Comparison of ENCODE assay signal across 9 cellular contexts in the genomic region with DNA sequence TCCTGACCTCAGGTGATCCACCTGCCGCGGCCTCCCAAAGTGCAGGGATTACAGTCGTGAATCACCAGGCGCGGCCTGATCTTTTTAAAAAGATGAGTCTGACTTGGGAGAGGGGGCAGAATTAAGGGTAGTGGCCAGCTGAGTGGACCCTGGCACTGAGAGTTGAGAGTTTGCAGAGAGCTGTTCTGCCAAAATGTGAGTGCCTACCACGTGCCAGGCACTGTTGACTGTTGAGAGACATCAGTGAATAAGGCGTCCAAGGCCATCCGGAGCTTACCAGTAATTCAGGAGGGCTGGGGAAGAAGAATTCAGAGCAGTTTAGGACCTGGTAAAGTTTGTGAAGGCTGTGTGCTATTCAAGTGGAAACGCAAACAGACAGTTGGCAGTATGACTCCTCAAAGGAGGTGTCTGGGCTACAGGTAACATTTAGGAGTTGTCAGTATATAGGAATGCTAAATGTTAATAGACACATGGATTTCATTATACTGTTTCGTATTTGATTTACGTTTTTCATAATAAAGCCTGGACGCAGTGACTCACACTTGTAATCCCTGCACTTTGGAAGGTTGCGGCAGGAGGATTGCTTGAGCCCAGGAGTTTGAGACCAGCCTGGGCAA. TPM values are rescaled to one million over a fixed set of nuclear protein-coding genes. Genes with fewer than 3 reads are reported as not detected.
DNase-seq lines count a peak whose midpoint lies in the region; ATAC-seq, FAIRE-seq and TF ChIP-seq lines count a peak whose summit lies in the region.
"Had no signal": no experiment of that assay in that cellular context is flagged by ENCODE, and none has a peak within 500 bp of the region (broad histone marks: within the 10 kb centered on the region; RNA-seq: fewer than 3 reads in every experiment).

No MANE protein-coding gene starts in this region.

- peak overlapping the region; percentile 89 for H3K4me3 Mint-ChIP-seq in stimulated activated naive CD8-positive, alpha-beta T cell treated with anti-CD3 and anti-CD28 coated beads, Interleukin-15, Interleukin-2, amounts not matched to agents 100 ng/mL and 50 ng/mL, for 24 hours

- TF ChIP-seq POLR2A in K562 (conservative IDR thresholded peaks at IDR 0.05) = no peak
- no peak for TF ChIP-seq POLR2A in vagina (IDR thresholded peaks at IDR 0.05)

- H3K79me2 ChIP-seq in K562 (ENCODE audit: control insufficient read depth, insufficient read depth, low read length) = peaks cover 36% of the 10 kb centered on the region

- POLR2A ChIA-PET in K562 (lab: Yijun Ruan, JAX) = no interaction called here

- TF ChIP-seq EP300 in K562 (IDR thresholded peaks at IDR 0.05; ENCODE audit: low read length) = no peak

- H3K4me1 ChIP-seq in K562 (replicated peaks in 1 of 2; ENCODE audit: control insufficient read depth in 2 of 2, insufficient read depth in 2 of 2, low read length in 2 of 2) = peaks cover 12 to 13% of the 10 kb centered on the region in 2 experiments; a peak in 4 of 5 replicates
- peaks cover 0 to 19% (median 13%) of the 10 kb centered on the region in 4 donors for H3K4me1 ChIP-seq in liver (ENCODE audit: control insufficient read depth in 4 of 4, insufficient read depth in 4 of 4, low read length in 3 of 4)
- peaks cover 49% of the 10 kb centered on the region for H3K4me1 ChIP-seq in vagina

- ATAC-seq in stimulated activated naive CD8-positive, alpha-beta T cell treated with anti-CD3 and anti-CD28 coated beads, Interleukin-15, Interleukin-2, amounts not matched to agents 100 U/mL and 50 U/mL, for 24 hours = no peak
- ATAC-seq in K562 (no peak), HG02759 (IDR thresholded peaks at IDR 0.05; ENCODE audit: unreplicated experiment) (no peak)

- CTCF ChIA-PET in K562 (lab: Yijun Ruan, JAX; ENCODE audit: low intra/inter-chr PET ratio) = no interaction called here

- H3K27me3 Mint-ChIP-seq in stimulated activated naive CD8-positive, alpha-beta T cell treated with anti-CD3 and anti-CD28 coated beads, Interleukin-15, Interleukin-2, amounts not matched to agents 100 ng/mL and 50 ng/mL, for 24 hours = no peaks in the 10 kb centered on the region

- H3K9me3 Mint-ChIP-seq in stimulated activated naive CD8-positive, alpha-beta T cell treated with anti-CD3 and anti-CD28 coated beads, Interleukin-15, Interleukin-2, amounts not matched to agents 100 ng/mL and 50 ng/mL, for 24 hours = no peaks in the 10 kb centered on the region

- H3K9me3 ChIP-seq in K562 (replicated peaks; ENCODE audit: control insufficient read depth, insufficient read depth, low read depth, low read length) = no peaks in the 10 kb centered on the region
- no peaks in the 10 kb centered on the region for H3K9me3 ChIP-seq in liver (ENCODE audit: control insufficient read depth in 4 of 4, low read length in 3 of 4)
- no peaks in the 10 kb centered on the region for H3K9me3 ChIP-seq in vagina

- DNase-seq in stimulated activated naive CD8-positive, alpha-beta T cell treated with anti-CD3 and anti-CD28 coated beads, Interleukin-15, Interleukin-2, amounts not matched to agents 100 U/mL and 50 U/mL, for 24 hours = no peak
- no peak for DNase-seq in K562 (ENCODE audit: extremely low read depth in 1 of 4, low spot score in 3 of 4)
- DNase-seq in vagina (ENCODE audit: extremely low spot score in 2 of 2) = no peak
- DNase-seq in NCI-H146 treated with DMSO at 0.1 percent for 48 hours (lab: John Stamatoyannopoulos, UW; ENCODE audit: unreplicated experiment) = no peak
- DNase-seq in SW480 (ENCODE audit: low spot score) = no peak
- DNase-seq: NCI-H1092 had no signal

- H3K9me1 ChIP-seq in K562 (ENCODE audit: control insufficient read depth, insufficient read depth, low read length) = no peaks in the 10 kb centered on the region

- no peaks in the 10 kb centered on the region for H4K20me1 ChIP-seq in K562 (replicated peaks; ENCODE audit: control insufficient read depth, insufficient read depth, low read length)

- no peaks in the 10 kb centered on the region for H3K27me3 ChIP-seq in K562 (ENCODE audit: control insufficient read depth in 2 of 2, insufficient read depth in 2 of 2, low read length in 2 of 2)
- no peaks in the 10 kb centered on the region for H3K27me3 ChIP-seq in liver (ENCODE audit: control insufficient read depth in 4 of 4, insufficient read depth in 4 of 4, low read length in 3 of 4)
- no peaks in the 10 kb centered on the region for H3K27me3 ChIP-seq in vagina

- no peak overlapping the region for H2AFZ ChIP-seq in K562 (ENCODE audit: low read depth, low read length)

- H3K4me1 Mint-ChIP-seq in stimulated activated naive CD8-positive, alpha-beta T cell treated with anti-CD3 and anti-CD28 coated beads, Interleukin-15, Interleukin-2, amounts not matched to agents 100 ng/mL and 50 ng/mL, for 24 hours (ENCODE audit: low read depth) = peaks cover 29% of the 10 kb centered on the region

- H3K4me3 ChIP-seq in K562 (peak overlapping the region; percentile 91), liver (ENCODE audit: low read depth in 1 of 3, low read length in 3 of 3) (no peak overlapping the region), vagina (peak overlapping the region; percentile 58 to 73)

- peak overlapping the region; percentile 59 to 82; a peak in 2 of 4 replicates for H3K9ac ChIP-seq in K562 (ENCODE audit: insufficient read depth in 1 of 2, low read depth in 2 of 2, low read length in 2 of 2)
- H3K9ac ChIP-seq in liver (ENCODE audit: low read depth in 1 of 2, low read length in 2 of 2) = no peak overlapping the region

- H3K27ac ChIP-seq in K562 (ENCODE audit: extremely low read depth, low read depth, low read length) (no peak overlapping the region), liver (ENCODE audit: low read depth in 1 of 2, low read length in 2 of 2) (peak overlapping the region; percentile 34 to 65), vagina (peak overlapping the region; percentile 94)

- peaks cover 27% of the 10 kb centered on the region for H3K36me3 Mint-ChIP-seq in stimulated activated naive CD8-positive, alpha-beta T cell treated with anti-CD3 and anti-CD28 coated beads, Interleukin-15, Interleukin-2, amounts not matched to agents 100 ng/mL and 50 ng/mL, for 24 hours (ENCODE audit: low read depth)

- intact Hi-C loops in K562 (cut with micrococcal nuclease) = loop anchor here (5.0 to 10.0 kb wide), 3 partner anchors 221 to 391 kb away; a partner anchor contains a TSS
- intact Hi-C loops in vagina (cut with DNase I) = no loop called here

- TF ChIP-seq RAD21 in K562 (CRISPR knock-in tag; conservative IDR thresholded peaks at IDR 0.05 in 1 of 2, IDR thresholded peaks at IDR 0.05 in 1 of 2) (no peak), liver (IDR thresholded peaks at IDR 0.05) (no peak)

- BruUV-seq in K562 (replicated peaks; lab: Mats Ljungman, UMichigan) = TSS peak; percentile 48

- WGBS in K562 (ENCODE audit: insufficient coverage, low coverage, missing lambda C conversion rate) = 60% methylated on average over 13 of the region's 13 CpGs
- 72% methylated on average over 13 of the region's 13 CpGs for WGBS in liver

- TF ChIP-seq CTCF in K562 (IDR thresholded peaks at IDR 0.05 in 2 of 3, conservative IDR thresholded peaks at IDR 0.05 in 1 of 3; ENCODE audit: insufficient read depth in 2 of 3, low read depth in 1 of 3, low read length in 3 of 3) = no peak
- no peak for TF ChIP-seq CTCF in liver (IDR thresholded peaks at IDR 0.05; ENCODE audit: low read depth, low read length, missing input control)
- TF ChIP-seq CTCF in vagina (IDR thresholded peaks at IDR 0.05) = no peak

- H3K27ac Mint-ChIP-seq in stimulated activated naive CD8-positive, alpha-beta T cell treated with anti-CD3 and anti-CD28 coated beads, Interleukin-15, Interleukin-2, amounts not matched to agents 100 ng/mL and 50 ng/mL, for 24 hours = no peak overlapping the region

- peaks cover 16% of the 10 kb centered on the region for H3K36me3 ChIP-seq in K562 (ENCODE audit: control insufficient read depth, insufficient read depth, low read length)
- H3K36me3 ChIP-seq in liver (ENCODE audit: control insufficient read depth in 4 of 4, insufficient read depth in 3 of 4, low read depth in 1 of 4, low read length in 3 of 4) = peaks cover 0 to 3% (median 0%) of the 10 kb centered on the region in 4 donors
- H3K36me3 ChIP-seq in vagina = no peaks in the 10 kb centered on the region

- no peak for FAIRE-seq in K562 (lab: Jason Lieb, UNC)

- in situ Hi-C loops in K562 (cut with MboI) = no loop called here

- peak overlapping the region; percentile 87 for H3K4me2 ChIP-seq in K562 (ENCODE audit: insufficient read depth, low read length)

RNA-seq across cellular contexts. Expression of a gene that starts 1.5 kb away (rescaled TPM):
- total RNA-seq in K562 (2011; cell fraction: chromatin; rRNA removed; ENCODE audit: low replicate concordance) = 39.0 and 69.5 TPM in 2 replicates
- total RNA-seq in K562 (2011; cell fraction: nucleolus; rRNA removed) = 43.2 and 44.0 TPM in 2 replicates
- total RNA-seq in K562 (2011; cell fraction: nucleoplasm; rRNA removed) = 62.8 and 87.3 TPM in 2 replicates
- total RNA-seq in K562 (2014; rRNA removed) (46.0 and 73.7 TPM in 2 replicates), K562 (2014; rRNA removed; fragmentation: Illumina TruSeq; extraction: Trizol) (68.4 and 77.2 TPM in 2 replicates), K562 (2015; rRNA removed; fragmentation: Illumina TruSeq; extraction: Trizol) (61.3 and 62.8 TPM in 2 replicates), K562 (2021) (52.5 and 52.7 TPM in 2 replicates), liver (10 to 100 TPM; 11.6 to 20.4 TPM), vagina (72.2 TPM)
- polyA plus RNA-seq in K562 (2011; rRNA removed) (100 and 107 TPM in 2 replicates), K562 (2014; fragmentation: Illumina TruSeq; extraction: Trizol) (65.8 and 79.4 TPM in 2 replicates), K562 (2014; fragmentation: Nextera tagmentation; extraction: Ambion mirVana) (10 to 100 TPM; 24.9 to 30.4 TPM), K562 (2014; rRNA removed) (53.0 and 53.9 TPM in 2 replicates), liver (10 to 100 TPM in 1 of 2 donors, 1 to 10 TPM in 1; 6.0 to 11.9 TPM)
- polyA plus RNA-seq in K562 (2011; cell fraction: cytosol; rRNA removed) = 23.7 and 44.2 TPM in 2 replicates
- polyA plus RNA-seq in K562 (2011; cell fraction: nucleus; rRNA removed) = 25.7 and 44.6 TPM in 2 replicates
- polyA plus RNA-seq in K562 (2012) = 42.3 and 52.0 TPM in 2 replicates
- polyA minus RNA-seq in K562 (2011; rRNA and poly(A)+ RNA removed) = 70.9 and 89.4 TPM in 2 replicates
- 24.7 and 34.9 TPM in 2 replicates for polyA minus RNA-seq in K562 (2011; cell fraction: cytosol; rRNA and poly(A)+ RNA removed)
- 44.0 and 55.2 TPM in 2 replicates for polyA minus RNA-seq in K562 (2011; cell fraction: nucleus; rRNA and poly(A)+ RNA removed)

RNA-seq across cellular contexts. Expression of a gene that starts 14.2 kb away (rescaled TPM):
- total RNA-seq in K562 (2011; cell fraction: chromatin; rRNA removed; ENCODE audit: low replicate concordance) = 13.1 and 15.3 TPM in 2 replicates
- 15.3 and 19.8 TPM in 2 replicates for total RNA-seq in K562 (2011; cell fraction: nucleolus; rRNA removed)
- 22.7 and 32.4 TPM in 2 replicates for total RNA-seq in K562 (2011; cell fraction: nucleoplasm; rRNA removed)
- total RNA-seq in K562 (2014; rRNA removed) = 25.9 and 32.8 TPM in 2 replicates
- 43.9 and 45.4 TPM in 2 replicates for total RNA-seq in K562 (2014; rRNA removed; fragmentation: Illumina TruSeq; extraction: Trizol)
- total RNA-seq in K562 (2015; rRNA removed; fragmentation: Illumina TruSeq; extraction: Trizol) = 37.9 and 43.9 TPM in 2 replicates
- 37.7 and 39.8 TPM in 2 replicates for total RNA-seq in K562 (2021)
- 37.7 and 53.4 TPM in 2 replicates for polyA plus RNA-seq in K562 (2011; rRNA removed)
- 18.1 and 20.7 TPM in 2 replicates for polyA plus RNA-seq in K562 (2011; cell fraction: cytosol; rRNA removed)
- polyA plus RNA-seq in K562 (2011; cell fraction: nucleus; rRNA removed) = 9.8 and 12.5 TPM in 2 replicates
- polyA plus RNA-seq in K562 (2012) = 16.7 and 44.2 TPM in 2 replicates
- polyA plus RNA-seq in K562 (2014; fragmentation: Illumina TruSeq; extraction: Trizol) = 34.0 and 35.9 TPM in 2 replicates
- 10 to 100 TPM; 98.1 to 99.3 TPM for polyA plus RNA-seq in K562 (2014; fragmentation: Nextera tagmentation; extraction: Ambion mirVana)
- 33.1 and 43.3 TPM in 2 replicates for polyA plus RNA-seq in K562 (2014; rRNA removed)
- polyA minus RNA-seq in K562 (2011; rRNA and poly(A)+ RNA removed) = 13.1 and 17.1 TPM in 2 replicates
- polyA minus RNA-seq in K562 (2011; cell fraction: cytosol; rRNA and poly(A)+ RNA removed) = 8.9 and 9.4 TPM in 2 replicates
- 7.0 and 9.0 TPM in 2 replicates for polyA minus RNA-seq in K562 (2011; cell fraction: nucleus; rRNA and poly(A)+ RNA removed)
- total RNA-seq in liver = 10 to 100 TPM in 1 of 2 donors, 1 to 10 TPM in 1; 7.2 to 10.6 TPM
- 10 to 100 TPM; 10.8 to 39.7 TPM for polyA plus RNA-seq in liver
- total RNA-seq in vagina = 5.6 TPM

Comparison
In these comparisons a context has a peak if more than half of its experiments do, and no peak if none do; other contexts are left out.
1. H3K4me3 ChIP-seq: peak in K562 (single experiment) and vagina (2 of 2); none in liver (0 of 3).
2. H3K9ac ChIP-seq: peak in K562 (2 of 2); none in liver (0 of 2).